Comparison of ENCODE assay signal across 1 cellular context in genomic region chr11:2839395-2839941, GRCh38.
TF ChIP-seq lines count a peak whose summit lies in the region.

No MANE protein-coding gene starts in this region.

TF ChIP-seq in HepG2, 621 proteins besides CTCF, POLR2A, EP300 and RAD21 (continued from another document and continues in another):
- TF ChIP-seq ATM (IDR thresholded peaks at IDR 0.05; ENCODE audit: borderline replicate concordance): no peak
- no peak for TF ChIP-seq NCOR1 (IDR thresholded peaks at IDR 0.05; ENCODE audit: borderline replicate concordance, low read length)
- TF ChIP-seq SIX1 (CRISPR knock-in tag; IDR thresholded peaks at IDR 0.05; ENCODE audit: borderline replicate concordance): no peak
- TF ChIP-seq SALL1 (CRISPR knock-in tag; IDR thresholded peaks at IDR 0.05): peak; percentile 52; the same call in 1 of the 2 replicates
- no peak for TF ChIP-seq TARDBP (CRISPR knock-in tag; IDR thresholded peaks at IDR 0.05)
- no peak for TF ChIP-seq IKZF1 (IDR thresholded peaks at IDR 0.05)
- TF ChIP-seq HNF4G (IDR thresholded peaks at IDR 0.05; ENCODE audit: borderline replicate concordance, low read depth, low read length): peak; percentile 34; the same call in 1 of the 2 replicates
- TF ChIP-seq HNF4G (CRISPR knock-in tag; IDR thresholded peaks at IDR 0.05; ENCODE audit: borderline replicate concordance, low read depth): no peak
- TF ChIP-seq ZNF564 (CRISPR knock-in tag; IDR thresholded peaks at IDR 0.05): no peak
- TF ChIP-seq ZFP41 (CRISPR knock-in tag; IDR thresholded peaks at IDR 0.05; ENCODE audit: borderline replicate concordance): 0 out of 2 replicates have a peak, but pooled peaks have one; percentile 19
- no peak for TF ChIP-seq RFXAP (CRISPR knock-in tag; IDR thresholded peaks at IDR 0.05; ENCODE audit: borderline replicate concordance)
- no peak for TF ChIP-seq ZNF549 (CRISPR knock-in tag; IDR thresholded peaks at IDR 0.05)
- TF ChIP-seq RXRA (CRISPR knock-in tag; IDR thresholded peaks at IDR 0.05): peak; percentile 59
- TF ChIP-seq LCORL (IDR thresholded peaks at IDR 0.05): no peak
- peak; percentile 40; the same call in 1 of the 2 replicates for TF ChIP-seq LCORL (CRISPR knock-in tag; IDR thresholded peaks at IDR 0.05)
- TF ChIP-seq CBX1 (IDR thresholded peaks at IDR 0.05; ENCODE audit: low read depth): no peak
- no peak for TF ChIP-seq ZNF160 (CRISPR knock-in tag; IDR thresholded peaks at IDR 0.05)
- no peak for TF ChIP-seq SPEN (CRISPR knock-in tag; IDR thresholded peaks at IDR 0.05; ENCODE audit: low read depth)
- no peak for TF ChIP-seq ZNF432 (CRISPR knock-in tag; IDR thresholded peaks at IDR 0.05; ENCODE audit: borderline replicate concordance)
- TF ChIP-seq, protein P1, sequence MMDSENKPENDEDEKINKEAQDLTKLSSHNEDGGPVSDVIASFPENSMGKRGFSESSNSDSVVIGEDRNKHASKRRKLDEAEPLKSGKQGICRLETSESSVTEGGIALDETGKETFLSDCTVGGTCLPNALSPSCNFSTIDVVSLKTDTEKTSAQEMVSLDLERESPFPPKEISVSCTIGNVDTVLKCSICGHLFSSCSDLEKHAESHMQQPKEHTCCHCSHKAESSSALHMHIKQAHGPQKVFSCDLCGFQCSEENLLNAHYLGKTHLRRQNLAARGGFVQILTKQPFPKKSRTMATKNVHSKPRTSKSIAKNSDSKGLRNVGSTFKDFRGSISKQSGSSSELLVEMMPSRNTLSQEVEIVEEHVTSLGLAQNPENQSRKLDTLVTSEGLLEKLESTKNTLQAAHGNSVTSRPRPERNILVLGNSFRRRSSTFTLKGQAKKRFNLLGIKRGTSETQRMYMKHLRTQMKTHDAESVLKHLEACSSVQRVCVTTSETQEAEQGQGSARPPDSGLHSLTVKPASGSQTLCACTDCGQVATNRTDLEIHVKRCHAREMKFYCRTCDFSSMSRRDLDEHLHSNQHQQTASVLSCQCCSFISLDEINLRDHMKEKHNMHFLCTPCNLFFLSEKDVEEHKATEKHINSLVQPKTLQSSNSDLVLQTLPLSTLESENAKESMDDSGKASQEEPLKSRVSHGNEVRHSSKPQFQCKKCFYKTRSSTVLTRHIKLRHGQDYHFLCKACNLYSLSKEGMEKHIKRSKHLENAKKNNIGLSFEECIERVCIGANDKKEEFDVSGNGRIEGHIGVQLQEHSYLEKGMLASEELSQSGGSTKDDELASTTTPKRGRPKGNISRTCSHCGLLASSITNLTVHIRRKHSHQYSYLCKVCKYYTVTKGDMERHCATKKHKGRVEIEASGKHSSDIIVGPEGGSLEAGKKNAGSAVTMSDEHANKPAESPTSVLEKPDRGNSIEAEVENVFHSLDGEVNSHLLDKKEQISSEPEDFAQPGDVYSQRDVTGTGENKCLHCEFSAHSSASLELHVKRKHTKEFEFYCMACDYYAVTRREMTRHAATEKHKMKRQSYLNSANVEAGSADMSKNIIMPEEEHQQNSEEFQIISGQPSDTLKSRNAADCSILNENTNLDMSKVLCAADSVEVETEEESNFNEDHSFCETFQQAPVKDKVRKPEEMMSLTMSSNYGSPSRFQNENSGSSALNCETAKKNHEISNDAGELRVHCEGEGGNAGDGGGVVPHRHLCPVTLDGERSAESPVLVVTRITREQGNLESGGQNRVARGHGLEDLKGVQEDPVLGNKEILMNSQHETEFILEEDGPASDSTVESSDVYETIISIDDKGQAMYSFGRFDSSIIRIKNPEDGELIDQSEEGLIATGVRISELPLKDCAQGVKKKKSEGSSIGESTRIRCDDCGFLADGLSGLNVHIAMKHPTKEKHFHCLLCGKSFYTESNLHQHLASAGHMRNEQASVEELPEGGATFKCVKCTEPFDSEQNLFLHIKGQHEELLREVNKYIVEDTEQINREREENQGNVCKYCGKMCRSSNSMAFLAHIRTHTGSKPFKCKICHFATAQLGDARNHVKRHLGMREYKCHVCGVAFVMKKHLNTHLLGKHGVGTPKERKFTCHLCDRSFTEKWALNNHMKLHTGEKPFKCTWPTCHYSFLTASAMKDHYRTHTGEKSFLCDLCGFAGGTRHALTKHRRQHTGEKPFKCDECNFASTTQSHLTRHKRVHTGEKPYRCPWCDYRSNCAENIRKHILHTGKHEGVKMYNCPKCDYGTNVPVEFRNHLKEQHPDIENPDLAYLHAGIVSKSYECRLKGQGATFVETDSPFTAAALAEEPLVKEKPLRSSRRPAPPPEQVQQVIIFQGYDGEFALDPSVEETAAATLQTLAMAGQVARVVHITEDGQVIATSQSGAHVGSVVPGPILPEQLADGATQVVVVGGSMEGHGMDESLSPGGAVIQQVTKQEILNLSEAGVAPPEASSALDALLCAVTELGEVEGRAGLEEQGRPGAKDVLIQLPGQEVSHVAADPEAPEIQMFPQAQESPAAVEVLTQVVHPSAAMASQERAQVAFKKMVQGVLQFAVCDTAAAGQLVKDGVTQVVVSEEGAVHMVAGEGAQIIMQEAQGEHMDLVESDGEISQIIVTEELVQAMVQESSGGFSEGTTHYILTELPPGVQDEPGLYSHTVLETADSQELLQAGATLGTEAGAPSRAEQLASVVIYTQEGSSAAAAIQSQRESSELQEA (CRISPR knock-in tag; IDR thresholded peaks at IDR 0.05; ENCODE audit: not compliant biosample characterization): no peak
- TF ChIP-seq RFX3 (CRISPR knock-in tag; IDR thresholded peaks at IDR 0.05): no peak
- no peak for TF ChIP-seq MIXL1 (CRISPR knock-in tag; IDR thresholded peaks at IDR 0.05)
- no peak for TF ChIP-seq HHEX (CRISPR knock-in tag; IDR thresholded peaks at IDR 0.05)
- no peak for TF ChIP-seq ZNF34 (CRISPR knock-in tag; IDR thresholded peaks at IDR 0.05; ENCODE audit: borderline replicate concordance)
- TF ChIP-seq, protein P2, sequence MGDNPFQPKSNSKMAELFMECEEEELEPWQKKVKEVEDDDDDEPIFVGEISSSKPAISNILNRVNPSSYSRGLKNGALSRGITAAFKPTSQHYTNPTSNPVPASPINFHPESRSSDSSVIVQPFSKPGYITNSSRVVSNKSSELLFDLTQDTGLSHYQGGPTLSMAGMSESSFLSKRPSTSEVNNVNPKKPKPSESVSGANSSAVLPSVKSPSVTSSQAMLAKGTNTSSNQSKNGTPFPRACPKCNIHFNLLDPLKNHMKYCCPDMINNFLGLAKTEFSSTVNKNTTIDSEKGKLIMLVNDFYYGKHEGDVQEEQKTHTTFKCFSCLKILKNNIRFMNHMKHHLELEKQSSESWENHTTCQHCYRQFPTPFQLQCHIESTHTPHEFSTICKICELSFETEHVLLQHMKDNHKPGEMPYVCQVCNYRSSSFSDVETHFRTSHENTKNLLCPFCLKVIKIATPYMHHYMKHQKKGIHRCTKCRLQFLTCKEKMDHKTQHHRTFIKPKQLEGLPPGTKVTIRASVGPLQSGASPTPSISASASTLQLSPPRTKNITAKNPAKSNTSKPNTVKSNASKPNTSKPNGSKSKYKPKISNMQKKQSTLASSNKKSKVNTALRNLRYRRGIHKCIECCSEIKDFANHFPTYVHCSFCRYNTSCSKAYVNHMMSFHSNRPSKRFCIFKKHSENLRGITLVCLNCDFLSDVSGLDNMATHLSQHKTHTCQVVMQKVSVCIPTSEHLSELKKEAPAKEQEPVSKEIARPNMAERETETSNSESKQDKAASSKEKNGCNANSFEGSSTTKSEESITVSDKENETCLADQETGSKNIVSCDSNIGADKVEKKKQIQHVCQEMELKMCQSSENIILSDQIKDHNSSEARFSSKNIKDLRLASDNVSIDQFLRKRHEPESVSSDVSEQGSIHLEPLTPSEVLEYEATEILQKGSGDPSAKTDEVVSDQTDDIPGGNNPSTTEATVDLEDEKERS (CRISPR knock-in tag; IDR thresholded peaks at IDR 0.05): no peak
- 0 out of 2 replicates have a peak, but pooled peaks have one; percentile 22 for TF ChIP-seq ZBTB20 (CRISPR knock-in tag; IDR thresholded peaks at IDR 0.05; ENCODE audit: borderline replicate concordance, low read depth)
- no peak for TF ChIP-seq ELF4 (CRISPR knock-in tag; IDR thresholded peaks at IDR 0.05; ENCODE audit: borderline replicate concordance)
- no peak for TF ChIP-seq SRSF4 (IDR thresholded peaks at IDR 0.05; ENCODE audit: low read depth, low read length, poor library complexity, severe bottlenecking)
- no peak for TF ChIP-seq E2F2 (CRISPR knock-in tag; IDR thresholded peaks at IDR 0.05; ENCODE audit: borderline replicate concordance)
- TF ChIP-seq FLYWCH1 (CRISPR knock-in tag; IDR thresholded peaks at IDR 0.05): no peak
- TF ChIP-seq GTF3A (CRISPR knock-in tag; conservative IDR thresholded peaks at IDR 0.05): no peak
- no peak for TF ChIP-seq MBNL3 (CRISPR knock-in tag; conservative IDR thresholded peaks at IDR 0.05)
- TF ChIP-seq TMF1 (CRISPR knock-in tag; IDR thresholded peaks at IDR 0.05; ENCODE audit: low read depth): no peak
- TF ChIP-seq, protein P3, sequence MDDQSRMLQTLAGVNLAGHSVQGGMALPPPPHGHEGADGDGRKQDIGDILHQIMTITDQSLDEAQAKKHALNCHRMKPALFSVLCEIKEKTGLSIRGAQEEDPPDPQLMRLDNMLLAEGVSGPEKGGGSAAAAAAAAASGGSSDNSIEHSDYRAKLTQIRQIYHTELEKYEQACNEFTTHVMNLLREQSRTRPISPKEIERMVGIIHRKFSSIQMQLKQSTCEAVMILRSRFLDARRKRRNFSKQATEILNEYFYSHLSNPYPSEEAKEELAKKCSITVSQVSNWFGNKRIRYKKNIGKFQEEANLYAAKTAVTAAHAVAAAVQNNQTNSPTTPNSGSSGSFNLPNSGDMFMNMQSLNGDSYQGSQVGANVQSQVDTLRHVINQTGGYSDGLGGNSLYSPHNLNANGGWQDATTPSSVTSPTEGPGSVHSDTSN (CRISPR knock-in tag; IDR thresholded peaks at IDR 0.05; ENCODE audit: borderline replicate concordance): no peak
- TF ChIP-seq ZNF709 (CRISPR knock-in tag; IDR thresholded peaks at IDR 0.05): no peak
- TF ChIP-seq ETV5 (CRISPR knock-in tag; IDR thresholded peaks at IDR 0.05; ENCODE audit: borderline replicate concordance): no peak
- TF ChIP-seq ATAD3A (CRISPR knock-in tag; IDR thresholded peaks at IDR 0.05): no peak
- TF ChIP-seq ATF7 (IDR thresholded peaks at IDR 0.05): no peak
- TF ChIP-seq ATF7 (CRISPR knock-in tag; IDR thresholded peaks at IDR 0.05): no peak
- TF ChIP-seq ZMYM4 (CRISPR knock-in tag; IDR thresholded peaks at IDR 0.05): no peak
- no peak for TF ChIP-seq NR2F2 (IDR thresholded peaks at IDR 0.05; ENCODE audit: borderline replicate concordance, low read depth)
- peak in 1 of 2 experiments; percentile 14; a peak in 1 of 4 replicates for TF ChIP-seq NR2F1 (CRISPR knock-in tag; IDR thresholded peaks at IDR 0.05)
- no peak for TF ChIP-seq ZNF296 (CRISPR knock-in tag; conservative IDR thresholded peaks at IDR 0.05)
- no peak for TF ChIP-seq TSC22D2 (CRISPR knock-in tag; IDR thresholded peaks at IDR 0.05; ENCODE audit: borderline replicate concordance)
- TF ChIP-seq ELK4 (CRISPR knock-in tag; IDR thresholded peaks at IDR 0.05; ENCODE audit: borderline replicate concordance): no peak
- TF ChIP-seq, protein P4, sequence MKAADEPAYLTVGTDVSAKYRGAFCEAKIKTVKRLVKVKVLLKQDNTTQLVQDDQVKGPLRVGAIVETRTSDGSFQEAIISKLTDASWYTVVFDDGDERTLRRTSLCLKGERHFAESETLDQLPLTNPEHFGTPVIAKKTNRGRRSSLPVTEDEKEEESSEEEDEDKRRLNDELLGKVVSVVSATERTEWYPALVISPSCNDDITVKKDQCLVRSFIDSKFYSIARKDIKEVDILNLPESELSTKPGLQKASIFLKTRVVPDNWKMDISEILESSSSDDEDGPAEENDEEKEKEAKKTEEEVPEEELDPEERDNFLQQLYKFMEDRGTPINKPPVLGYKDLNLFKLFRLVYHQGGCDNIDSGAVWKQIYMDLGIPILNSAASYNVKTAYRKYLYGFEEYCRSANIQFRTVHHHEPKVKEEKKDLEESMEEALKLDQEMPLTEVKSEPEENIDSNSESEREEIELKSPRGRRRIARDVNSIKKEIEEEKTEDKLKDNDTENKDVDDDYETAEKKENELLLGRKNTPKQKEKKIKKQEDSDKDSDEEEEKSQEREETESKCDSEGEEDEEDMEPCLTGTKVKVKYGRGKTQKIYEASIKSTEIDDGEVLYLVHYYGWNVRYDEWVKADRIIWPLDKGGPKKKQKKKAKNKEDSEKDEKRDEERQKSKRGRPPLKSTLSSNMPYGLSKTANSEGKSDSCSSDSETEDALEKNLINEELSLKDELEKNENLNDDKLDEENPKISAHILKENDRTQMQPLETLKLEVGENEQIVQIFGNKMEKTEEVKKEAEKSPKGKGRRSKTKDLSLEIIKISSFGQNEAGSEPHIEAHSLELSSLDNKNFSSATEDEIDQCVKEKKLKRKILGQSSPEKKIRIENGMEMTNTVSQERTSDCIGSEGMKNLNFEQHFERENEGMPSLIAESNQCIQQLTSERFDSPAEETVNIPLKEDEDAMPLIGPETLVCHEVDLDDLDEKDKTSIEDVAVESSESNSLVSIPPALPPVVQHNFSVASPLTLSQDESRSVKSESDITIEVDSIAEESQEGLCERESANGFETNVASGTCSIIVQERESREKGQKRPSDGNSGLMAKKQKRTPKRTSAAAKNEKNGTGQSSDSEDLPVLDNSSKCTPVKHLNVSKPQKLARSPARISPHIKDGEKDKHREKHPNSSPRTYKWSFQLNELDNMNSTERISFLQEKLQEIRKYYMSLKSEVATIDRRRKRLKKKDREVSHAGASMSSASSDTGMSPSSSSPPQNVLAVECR (CRISPR knock-in tag; IDR thresholded peaks at IDR 0.05; ENCODE audit: borderline replicate concordance): peak; percentile 41; the same call in 1 of the 2 replicates
